In the genomic region with DNA sequence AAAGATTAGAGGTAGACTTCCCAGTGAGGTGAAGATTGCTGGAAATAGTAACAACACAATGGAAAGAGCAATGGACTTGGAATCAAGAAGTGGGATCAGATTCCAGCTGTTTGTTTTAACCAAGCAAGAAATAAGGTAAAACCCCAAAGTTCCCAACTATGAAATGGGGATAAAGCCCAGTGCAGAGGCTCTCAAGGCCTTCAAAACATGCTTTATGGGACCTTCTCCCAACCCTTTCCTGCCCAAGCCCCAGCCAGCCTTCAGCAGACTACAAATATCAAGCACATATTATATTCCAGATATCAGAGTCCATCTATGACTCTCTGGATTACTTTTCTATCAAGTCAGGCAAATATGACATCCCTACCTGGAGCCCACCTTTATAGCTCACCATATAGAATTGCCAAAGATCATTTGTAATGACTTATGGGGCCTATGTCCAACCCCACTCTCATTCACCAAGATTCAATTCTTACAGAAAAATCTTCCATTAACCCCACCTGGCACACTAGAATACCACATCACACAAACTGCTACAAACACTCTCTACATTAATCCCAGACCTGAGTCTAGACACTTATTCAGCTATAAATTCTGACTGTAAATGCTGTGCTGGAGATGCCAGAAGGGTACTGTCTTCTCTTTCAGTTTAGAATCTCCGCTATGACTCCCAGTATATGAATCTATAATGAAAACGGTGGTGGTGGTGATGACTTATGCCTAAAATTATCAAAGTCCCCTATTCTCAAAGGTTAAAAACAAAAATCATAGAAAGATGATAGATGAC, we compare ENCODE assay signal across 1 cellular context.
TF ChIP-seq lines count a peak whose summit lies in the region.

No MANE protein-coding gene starts in this region.

TF ChIP-seq in endothelial cell of umbilical vein, 7 proteins besides CTCF, POLR2A, EP300 and RAD21:
- TF ChIP-seq FOS (IDR thresholded peaks at IDR 0.05; ENCODE audit: borderline replicate concordance, insufficient read depth, low read length) (no peak), JUN (IDR thresholded peaks at IDR 0.05; ENCODE audit: borderline replicate concordance, insufficient read depth, insufficient read length, low read depth) (no peak), EZH2 (IDR thresholded peaks at IDR 0.05; ENCODE audit: borderline replicate concordance, low read depth, low read length, severe bottlenecking) (no peak)
- TF ChIP-seq, protein P1, sequence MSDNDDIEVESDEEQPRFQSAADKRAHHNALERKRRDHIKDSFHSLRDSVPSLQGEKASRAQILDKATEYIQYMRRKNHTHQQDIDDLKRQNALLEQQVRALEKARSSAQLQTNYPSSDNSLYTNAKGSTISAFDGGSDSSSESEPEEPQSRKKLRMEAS (IDR thresholded peaks at IDR 0.05; ENCODE audit: insufficient read depth, insufficient read length), result no peak
